1 cellular context compared by ENCODE assay signal in the genomic region with DNA sequence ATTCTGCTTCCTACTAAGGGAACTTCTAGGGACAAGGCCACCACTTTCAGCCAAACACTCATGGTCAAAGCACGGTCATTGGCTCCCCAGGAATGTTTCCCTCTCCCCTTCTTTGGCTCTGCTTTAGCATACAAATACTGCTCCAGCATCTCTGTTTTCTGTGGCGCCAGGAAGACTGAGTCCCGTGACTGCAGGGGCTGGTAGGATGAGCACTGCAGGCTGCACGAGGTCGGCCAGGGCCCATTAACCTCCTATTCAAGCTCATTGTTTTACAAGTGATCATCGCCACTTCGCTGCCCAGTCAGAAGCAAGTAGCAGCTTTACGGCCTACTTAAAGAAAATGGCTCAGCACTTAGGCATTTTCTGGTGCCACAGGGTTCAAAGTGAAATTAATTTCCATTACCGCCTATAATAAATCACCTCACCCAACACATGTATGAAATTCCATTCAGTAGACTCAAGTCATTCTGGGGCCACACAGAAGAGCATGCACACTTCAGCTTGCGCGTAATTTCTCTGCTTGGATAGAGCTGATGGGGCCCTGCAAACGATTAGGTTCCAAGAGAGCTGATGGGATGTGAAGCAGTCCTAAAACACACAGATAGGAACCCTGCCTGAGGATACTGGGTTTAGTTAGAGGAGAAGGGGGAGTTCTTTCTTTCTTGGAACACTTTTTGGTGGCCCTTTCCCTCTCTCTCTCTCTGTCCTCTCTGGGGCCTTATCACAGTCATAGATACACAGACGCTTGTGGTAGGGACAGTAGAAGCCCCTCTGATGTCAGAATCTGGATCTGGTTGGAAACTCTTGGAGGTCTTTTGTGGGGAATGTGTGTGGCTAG.
TF ChIP-seq lines count a peak whose summit lies in the region.

No MANE protein-coding gene starts in this region.

TF ChIP-seq in HCT116, 20 proteins besides CTCF, POLR2A, EP300 and RAD21 (continued from another document):
- TF ChIP-seq ZBTB33 (IDR thresholded peaks at IDR 0.05; ENCODE audit: extremely low read depth, insufficient replicate concordance, low read length), result peak; percentile 58
TF ChIP-seq in HCT116: peak in this region for 13.
